Comparison of ENCODE assay signal across 26 cellular contexts in genomic region chr17:70208825-70209555, GRCh38. TPM values are rescaled to one million over a fixed set of nuclear protein-coding genes. Genes with fewer than 3 reads are reported as not detected.
DNase-seq lines count a peak whose midpoint lies in the region; ATAC-seq, FAIRE-seq and TF ChIP-seq lines count a peak whose summit lies in the region.
"Had no signal": no experiment of that assay in that cellular context is flagged by ENCODE, and none has a peak within 500 bp of the region (broad histone marks: within the 10 kb centered on the region; RNA-seq: fewer than 3 reads in every experiment).

No MANE protein-coding gene starts in this region.

- in situ Hi-C loops in gastrocnemius medialis (cut with MboI; ENCODE audit: low sequenced_read_pairs in 4 of 4) = no loop called here

- H3K79me1 ChIP-seq in H1 (ENCODE audit: low read depth, low read length) = no peaks in the 10 kb centered on the region

- no peak overlapping the region for H3K4me2 ChIP-seq in GM23338
- H3K4me2 ChIP-seq in H1 (ENCODE audit: insufficient read depth in 1 of 2, low read depth in 2 of 2, low read length in 2 of 2) = no peak overlapping the region
- H3K4me2 ChIP-seq: smooth muscle cell had no signal

- H3K23me2 ChIP-seq in H1 (ENCODE audit: low read depth, low read length) = no peaks in the 10 kb centered on the region

- no peak for TF ChIP-seq RAD21 in H1 (IDR thresholded peaks at IDR 0.05 in 1 of 2, conservative IDR thresholded peaks at IDR 0.05 in 1 of 2; ENCODE audit: low read depth in 2 of 2, low read length in 2 of 2)

- no peak overlapping the region for H2BK12ac ChIP-seq in H1 (ENCODE audit: low read depth, low read length)

- H2BK20ac ChIP-seq in H1 (ENCODE audit: low read length) = no peak overlapping the region

- no peak overlapping the region for H3K27ac Mint-ChIP-seq in GM23338
- H3K27ac Mint-ChIP-seq: activated naive CD4-positive, alpha-beta T cell treated with anti-CD3 and anti-CD28 coated beads, Interleukin-2, amount 10 ng/mL, durations not matched to agents 7 days and 5 days; activated T-cell treated with anti-CD3 and anti-CD28 coated beads, Interleukin-2, amount 50 U/mL, for 72 hours; CD4-positive, alpha-beta memory T cell; stimulated activated naive B cell treated with anti-CD40 and anti-IgM and Interleukin-4, amounts not matched to agents 10 μg/mL and 1 μg/mL and 100 μg/mL, for 72 hours had no signal

- no peak overlapping the region for H3K14ac ChIP-seq in H1 (ENCODE audit: insufficient read length)

- H3K27me3 Mint-ChIP-seq in GM23338 (ENCODE audit: insufficient read depth, low read depth, poor library complexity) = peaks cover 1% of the 10 kb centered on the region
- H3K27me3 Mint-ChIP-seq: activated naive CD4-positive, alpha-beta T cell treated with anti-CD3 and anti-CD28 coated beads, Interleukin-2, amount 10 ng/mL, durations not matched to agents 7 days and 5 days; stimulated activated naive B cell treated with anti-CD40 and anti-IgM and Interleukin-4, amounts not matched to agents 10 μg/mL and 1 μg/mL and 100 μg/mL, for 72 hours had no signal

- POLR2A ChIA-PET in H1 (lab: Charles Lee; ENCODE audit: partially characterized antibody) = no interaction called here

- H3K9ac ChIP-seq in H1 (replicated peaks in 1 of 4; ENCODE audit: extremely low read depth in 1 of 4, low read depth in 3 of 4, low read length in 3 of 4) = no peak overlapping the region

- H3K4ac ChIP-seq in H1 (replicated peaks; ENCODE audit: insufficient read length, low read depth, low read length) = no peak overlapping the region

- no peak overlapping the region for H2BK120ac ChIP-seq in H1 (replicated peaks; ENCODE audit: low read depth, low read length)

- no peak overlapping the region for H3K4me3 Mint-ChIP-seq in GM23338
- H3K4me3 Mint-ChIP-seq: activated naive CD4-positive, alpha-beta T cell treated with anti-CD3 and anti-CD28 coated beads, Interleukin-2, amount 10 ng/mL, durations not matched to agents 7 days and 5 days; activated T-cell treated with anti-CD3 and anti-CD28 coated beads, Interleukin-2, amount 50 U/mL, for 72 hours; CD4-positive, alpha-beta memory T cell; stimulated activated naive B cell treated with anti-CD40 and anti-IgM and Interleukin-4, amounts not matched to agents 10 μg/mL and 1 μg/mL and 100 μg/mL, for 72 hours had no signal

- ATAC-seq in GM23338 (no peak), gastrocnemius medialis (peak; percentile 24 to 32)
- ATAC-seq: stimulated activated naive B cell treated with anti-CD40 and anti-IgM and Interleukin-4, amounts not matched to agents 10 μg/mL and 1 μg/mL and 100 μg/mL, for 72 hours had no signal

- intact Hi-C loops in gastrocnemius medialis (cut with DNase I; ENCODE audit: low total_unique reads) = no loop called here

- peaks cover 12% of the 10 kb centered on the region for H3K9me3 Mint-ChIP-seq in GM23338
- H3K9me3 Mint-ChIP-seq: activated T-cell treated with anti-CD3 and anti-CD28 coated beads, Interleukin-2, amount 50 U/mL, for 72 hours; CD4-positive, alpha-beta memory T cell had no signal

- H4K20me1 ChIP-seq in GM23338 (replicated peaks; ENCODE audit: insufficient read depth) (no peaks in the 10 kb centered on the region), H1 (replicated peaks in 1 of 2; ENCODE audit: control insufficient read depth in 1 of 2, insufficient read depth in 2 of 2, low read length in 2 of 2) (no peaks in the 10 kb centered on the region)

- peaks cover 5% of the 10 kb centered on the region in 2 experiments; a peak in 3 of 4 replicates for H3K9me3 ChIP-seq in H1 (ENCODE audit: insufficient read depth in 2 of 2, low read depth in 1 of 2, low read length in 1 of 2)
- no peaks in the 10 kb centered on the region for H3K9me3 ChIP-seq in gastrocnemius medialis
- H3K9me3 ChIP-seq: HAP-1, thoracic aorta had no signal

- WGBS in H1 (ENCODE audit: extremely low coverage in 1 of 2, insufficient coverage in 1 of 2, insufficient read length in 1 of 2, insufficient replicate concordance in 2 of 2, low coverage in 1 of 2, low lambda C conversion rate in 2 of 2, missing lambda C conversion rate in 1 of 2), 2 experiments = 88% methylated on average over 6 of the region's 6 CpGs; no CpG with 5 or more reads in 1 of the 2 experiments

- no peak for DNase-seq in GM12892 (ENCODE audit: insufficient read length)
- DNase-seq in GM23338 (ENCODE audit: low spot score) = no peak
- no peak for DNase-seq in H1 (ENCODE audit: low read depth in 1 of 2, low spot score in 2 of 2)
- DNase-seq in gastrocnemius medialis = no peak
- DNase-seq in D721Med (ENCODE audit: insufficient read length, low spot score) = no peak
- DNase-seq in NCI-H1436 treated with DMSO at 0.1 percent for 48 hours (lab: John Stamatoyannopoulos, UW) = no peak
- DNase-seq in NCI-H1694 (lab: John Stamatoyannopoulos, UW) = no peak
- DNase-seq: activated CD4-positive, alpha-beta T cell treated with anti-CD3 and anti-CD28 coated beads for 48 hours; activated naive CD4-positive, alpha-beta T cell treated with anti-CD3 and anti-CD28 coated beads, Interleukin-2, amount 10 ng/mL, durations not matched to agents 7 days and 5 days; activated T-cell treated with anti-CD3 and anti-CD28 coated beads, Interleukin-2, amount 50 U/mL, for 72 hours; CD4-positive, alpha-beta memory T cell; DMS53; KBM-7; MV-4-11; NCI-H1694 treated with DMSO at 0.1 percent for 48 hours; NCI-H226; stimulated activated CD4-positive, alpha-beta T cell treated with anti-CD3 and anti-CD28 coated beads, Interleukin-2, amount 100 ng/mL, for 48 hours; stimulated activated naive B cell treated with anti-CD40 and anti-IgM and Interleukin-4, amounts not matched to agents 10 μg/mL and 1 μg/mL and 100 μg/mL, for 72 hours; T-helper 2 cell had no signal

- peak overlapping the region; percentile 64; the same call in 1 of the 2 replicates for H2AFZ ChIP-seq in GM23338
- peak overlapping the region; percentile 81; the same call in 1 of the 2 replicates for H2AFZ ChIP-seq in H1 (ENCODE audit: low read length)

- no peak overlapping the region for H3K18ac ChIP-seq in H1 (ENCODE audit: extremely low read depth, low read length)

- no peak for TF ChIP-seq POLR2A in GM12892 (IDR thresholded peaks at IDR 0.05; ENCODE audit: low read depth, low read length)
- no peak for TF ChIP-seq POLR2A in H1 (IDR thresholded peaks at IDR 0.05; ENCODE audit: control extremely low read depth in 1 of 2, low read depth in 2 of 2, low read length in 2 of 2)
- TF ChIP-seq POLR2A in gastrocnemius medialis (IDR thresholded peaks at IDR 0.05) = no peak

- H3F3A ChIP-seq in GM23338 (replicated peaks; ENCODE audit: low read depth) = no peaks in the 10 kb centered on the region

- FAIRE-seq in GM12892 (lab: Jason Lieb, UNC) (peak; percentile 9), H1 (lab: Jason Lieb, UNC) (no peak), D721Med (lab: Jason Lieb, UNC) (no peak)
- FAIRE-seq: RCC 7860 had no signal

- H3K9me2 ChIP-seq in GM23338 (ENCODE audit: insufficient read depth) = no peaks in the 10 kb centered on the region

- no peak overlapping the region for H3K23ac ChIP-seq in H1 (ENCODE audit: insufficient read length)

- H2BK5ac ChIP-seq in H1 (ENCODE audit: low read depth, low read length) = no peak overlapping the region

- H3K79me2 ChIP-seq in GM23338 (replicated peaks; ENCODE audit: insufficient read depth) = no peaks in the 10 kb centered on the region
- no peaks in the 10 kb centered on the region for H3K79me2 ChIP-seq in H1 (ENCODE audit: control insufficient read depth in 1 of 2, insufficient read depth in 2 of 2, low read length in 2 of 2)

- no peak overlapping the region for H4K5ac ChIP-seq in H1 (ENCODE audit: insufficient read length, low read depth, low read length)

- H3K4me1 Mint-ChIP-seq in GM23338 = peaks cover 7% of the 10 kb centered on the region
- H3K4me1 Mint-ChIP-seq: activated naive CD4-positive, alpha-beta T cell treated with anti-CD3 and anti-CD28 coated beads, Interleukin-2, amount 10 ng/mL, durations not matched to agents 7 days and 5 days; CD4-positive, alpha-beta memory T cell; stimulated activated naive B cell treated with anti-CD40 and anti-IgM and Interleukin-4, amounts not matched to agents 10 μg/mL and 1 μg/mL and 100 μg/mL, for 72 hours had no signal

- H2BK15ac ChIP-seq in H1 (ENCODE audit: low read length) = no peak overlapping the region

- H3K4me3 ChIP-seq in GM23338 (no peak overlapping the region), H1 (ENCODE audit: extremely low read depth in 1 of 4, insufficient read depth in 2 of 4, low read depth in 3 of 4, low read length in 4 of 4) (no peak overlapping the region), gastrocnemius medialis (no peak overlapping the region)
- H3K4me3 ChIP-seq: cardiac muscle cell, HAP-1, lung, SK-N-MC, smooth muscle cell, thoracic aorta had no signal

- TF ChIP-seq CTCF in GM23338 (conservative IDR thresholded peaks at IDR 0.05; ENCODE audit: low read depth in 2 of 2) (no peak), H1 (IDR thresholded peaks at IDR 0.05; ENCODE audit: control extremely low read depth in 1 of 3, insufficient read depth in 1 of 3, low read depth in 1 of 3, low read length in 3 of 3) (no peak), gastrocnemius medialis (IDR thresholded peaks at IDR 0.05 in 4 of 5, conservative IDR thresholded peaks at IDR 0.05 in 1 of 5) (no peak), D721Med (IDR thresholded peaks at IDR 0.05; ENCODE audit: insufficient read depth, missing control alignments) (no peak)

- H3K4me1 ChIP-seq in GM23338 (ENCODE audit: insufficient read depth) = 0 out of 2 replicates have a peak, but pooled peaks cover 6% of the 10 kb centered on the region
- no peaks in the 10 kb centered on the region; a peak in 2 of 7 replicates for H3K4me1 ChIP-seq in H1 (replicated peaks in 1 of 4; ENCODE audit: control insufficient read depth in 3 of 4, insufficient read depth in 4 of 4, low read length in 3 of 4)
- peaks cover 39 to 42% of the 10 kb centered on the region in 2 donors for H3K4me1 ChIP-seq in gastrocnemius medialis
- H3K4me1 ChIP-seq: HAP-1 had no signal

- no peaks in the 10 kb centered on the region for H3K36me3 ChIP-seq in GM23338 (ENCODE audit: insufficient read depth)
- H3K36me3 ChIP-seq in H1 (ENCODE audit: control insufficient read depth in 2 of 4, insufficient read depth in 4 of 4, low read length in 3 of 4) = no peaks in the 10 kb centered on the region
- no peaks in the 10 kb centered on the region for H3K36me3 ChIP-seq in gastrocnemius medialis
- H3K36me3 ChIP-seq: cardiac muscle cell, HAP-1, thoracic aorta had no signal

- H3K27ac ChIP-seq in GM23338 (ENCODE audit: low read depth) (no peak overlapping the region), H1 (ENCODE audit: low read depth, low read length) (no peak overlapping the region), gastrocnemius medialis (peak overlapping the region in 2 of 4 donors; percentile 27 to 84)
- H3K27ac ChIP-seq: cardiac muscle cell, SK-N-MC, thoracic aorta had no signal

- H4K8ac ChIP-seq in H1 (ENCODE audit: extremely low read depth, insufficient read depth, low read length) = no peak overlapping the region

- no peak overlapping the region for H4K91ac ChIP-seq in H1 (replicated peaks; ENCODE audit: insufficient read length, low read length)

- peaks cover 7% of the 10 kb centered on the region for H3K36me3 Mint-ChIP-seq in GM23338 (ENCODE audit: low read depth)
- H3K36me3 Mint-ChIP-seq: activated naive CD4-positive, alpha-beta T cell treated with anti-CD3 and anti-CD28 coated beads, Interleukin-2, amount 10 ng/mL, durations not matched to agents 7 days and 5 days; CD4-positive, alpha-beta memory T cell; stimulated activated naive B cell treated with anti-CD40 and anti-IgM and Interleukin-4, amounts not matched to agents 10 μg/mL and 1 μg/mL and 100 μg/mL, for 72 hours had no signal

- no peak for TF ChIP-seq EP300 in H1 (IDR thresholded peaks at IDR 0.05; ENCODE audit: borderline replicate concordance in 1 of 2, low read depth in 2 of 2, low read length in 2 of 2)

- H3K27me3 ChIP-seq in GM23338 (ENCODE audit: insufficient read depth) (no peaks in the 10 kb centered on the region), H1 (replicated peaks in 1 of 4; ENCODE audit: control insufficient read depth in 3 of 4, extremely low read depth in 1 of 4, insufficient read depth in 3 of 4, low read length in 3 of 4) (no peaks in the 10 kb centered on the region), gastrocnemius medialis (no peaks in the 10 kb centered on the region)
- H3K27me3 ChIP-seq: cardiac muscle cell had no signal

- no peak overlapping the region for H2AK5ac ChIP-seq in H1 (ENCODE audit: low read depth, low read length)

- CTCF ChIA-PET in H1 (lab: Charles Lee; ENCODE audit: partially characterized antibody) = no interaction called here

- no peak overlapping the region for H3K56ac ChIP-seq in H1 (replicated peaks; ENCODE audit: insufficient read length, low read depth, low read length)

RNA-seq across cellular contexts. Expression of gene KCNJ2, which starts 39.7 kb away (rescaled TPM):
- polyA plus RNA-seq in GM12892 (2012; ENCODE audit: missing spikeins) = not detected
- total RNA-seq in GM23338 (2014; rRNA removed; shearing (Covaris generic)) = 1.6 and 4.4 TPM in 2 replicates
- polyA plus RNA-seq in GM23338 (2016; fragmentation: Nextera tagmentation; extraction: Ambion mirVana) = 1.7 and 2.1 TPM in 2 replicates
- total RNA-seq in H1 (2021; fragmentation: NEBNext Ultra II Directional; extraction: Animal tissue kit (Norgen Biotek cat#: 25700)) = 0.59 and 0.76 TPM in 2 replicates
- polyA plus RNA-seq in H1 (2011; rRNA removed) = 0.16 and 0.23 TPM in 2 replicates
- polyA plus RNA-seq in H1 (2011; cell fraction: cytosol; rRNA removed) = 0.21 TPM
- polyA plus RNA-seq in H1 (2011; cell fraction: nucleus; rRNA removed) = 0.23 TPM
- polyA plus RNA-seq in H1 (2012, experiment 1 of 2) = 0.40 to 0.63 TPM (median 0.51 TPM) in 4 replicates
- 0.08 TPM for polyA plus RNA-seq in H1 (2012, experiment 2 of 2)
- polyA plus RNA-seq in H1 (2013, experiment 1 of 2) = 0.63 TPM
- polyA plus RNA-seq in H1 (2013, experiment 2 of 2) = 0.70 TPM
- 2.1 and 4.1 TPM in 2 replicates for polyA minus RNA-seq in H1 (2011; rRNA and poly(A)+ RNA removed)
- 0.37 TPM for polyA minus RNA-seq in H1 (2011; cell fraction: cytosol; rRNA and poly(A)+ RNA removed)
- polyA minus RNA-seq in H1 (2011; cell fraction: nucleus; rRNA and poly(A)+ RNA removed) = 1.3 TPM
- 10 to 100 TPM in 2 of 4 donors, 1 to 10 TPM in 2; 7.3 to 18.9 (median 10.6) TPM for total RNA-seq in gastrocnemius medialis
- total RNA-seq: activated T-cell treated with anti-CD3 and anti-CD28 coated beads, Interleukin-2, amount 50 U/mL, for 72 hours; CD4-positive, alpha-beta memory T cell had no signal
- polyA plus RNA-seq: cardiac muscle cell; CD4-positive, alpha-beta memory T cell had no signal
